ENCODE assay signal across 21 cellular contexts in genomic region chr10:120382360-120382759, GRCh38.
"Had no signal": no experiment of that assay in that cellular context is flagged by ENCODE, and none has a peak within 500 bp of the region (broad histone marks: within the 10 kb centered on the region; RNA-seq: fewer than 3 reads in every experiment).

No MANE protein-coding gene starts in this region.

- H3K4me1 ChIP-seq: esophagus muscularis mucosa, foreskin keratinocyte, gastroesophageal sphincter, heart left ventricle, left lung, lower lobe of right lung had no signal

- H3K27me3 ChIP-seq: left lung had no signal

- H3K36me3 ChIP-seq: esophagus muscularis mucosa, gastroesophageal sphincter, heart left ventricle, left lung, lower lobe of right lung had no signal

- H3K27ac ChIP-seq: coronary artery, dorsolateral prefrontal cortex, esophagus muscularis mucosa, foreskin keratinocyte, gastroesophageal sphincter, heart left ventricle, hepatocyte, left lung, lower lobe of right lung had no signal

- H3K4me3 ChIP-seq: coronary artery, dorsolateral prefrontal cortex, esophagus muscularis mucosa, gastroesophageal sphincter, heart left ventricle, hepatocyte, left lung, lower lobe of right lung, mucosa of descending colon had no signal

- DNase-seq: dermis blood vessel endothelial cell; dorsolateral prefrontal cortex; effector CD4-positive, alpha-beta T cell; effector memory CD4-positive, alpha-beta T cell; foreskin keratinocyte; heart left ventricle; hypothalamus; immature natural killer cell; islet precursor cell; kidney; left cardiac atrium; left lung; left ventricle myocardium superior; lower lobe of right lung; mesenchymal stem cell; mucosa of descending colon; naive B cell had no signal

- ATAC-seq: foreskin keratinocyte, gastroesophageal sphincter, heart left ventricle, left cardiac atrium, left lung, left ventricle myocardium superior, lower lobe of right lung, mucosa of descending colon had no signal

- H3K9me3 ChIP-seq: esophagus muscularis mucosa, gastroesophageal sphincter, heart left ventricle, left lung, lower lobe of right lung, mucosa of descending colon had no signal
